Comparison of ENCODE assay signal across 8 cellular contexts in the genomic region with DNA sequence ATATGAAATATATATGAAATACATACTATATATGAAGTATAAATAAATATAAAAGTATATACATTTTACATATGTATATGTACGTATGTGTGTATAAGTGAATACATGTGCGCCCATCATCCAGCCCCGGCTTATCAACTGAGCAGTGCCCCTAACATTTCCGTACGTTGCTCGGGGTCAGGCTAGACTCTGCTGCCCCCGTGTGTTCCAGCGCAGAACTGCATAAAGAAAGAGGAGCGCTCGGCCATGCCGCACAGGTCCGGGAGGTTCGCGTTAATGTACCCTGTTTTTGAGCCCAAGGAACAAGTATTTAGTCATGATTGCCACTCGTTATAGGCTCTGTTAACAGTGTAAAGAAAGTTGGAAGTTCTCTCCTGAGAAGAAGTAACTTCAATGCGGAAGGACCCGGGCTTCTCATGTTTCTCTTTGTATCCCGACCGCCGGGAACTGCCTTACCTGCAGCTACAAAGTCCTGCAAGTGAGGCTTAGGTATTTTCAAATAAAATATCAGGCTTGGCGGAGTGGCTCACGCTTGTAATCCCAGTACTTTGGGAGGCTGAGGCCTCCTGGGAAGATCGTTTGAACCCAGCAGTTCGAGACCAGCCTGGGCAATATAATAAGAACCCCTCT. TPM values are rescaled to one million over a fixed set of nuclear protein-coding genes. Genes with fewer than 3 reads are reported as not detected.
DNase-seq lines count a peak whose midpoint lies in the region; ATAC-seq and TF ChIP-seq lines count a peak whose summit lies in the region.

No MANE protein-coding gene starts in this region.

- no peak overlapping the region for H3K27ac Mint-ChIP-seq in CD4-positive, CD25-positive, alpha-beta regulatory T cell
- peak overlapping the region; percentile 71 for H3K27ac Mint-ChIP-seq in endodermal cell

- no peaks in the 10 kb centered on the region for H3K9me3 ChIP-seq in CD4-positive, CD25-positive, alpha-beta regulatory T cell (ENCODE audit: control insufficient read depth in 2 of 2, low read length in 2 of 2)
- no peaks in the 10 kb centered on the region for H3K9me3 ChIP-seq in endodermal cell (ENCODE audit: control insufficient read depth, low read length)
- H3K9me3 ChIP-seq in mucosa of descending colon = no peaks in the 10 kb centered on the region

- H3K36me3 ChIP-seq in CD4-positive, CD25-positive, alpha-beta regulatory T cell (ENCODE audit: control insufficient read depth, insufficient read depth, low read length) = no peaks in the 10 kb centered on the region
- no peaks in the 10 kb centered on the region for H3K36me3 ChIP-seq in endodermal cell (ENCODE audit: control insufficient read depth, insufficient read depth, low read length)
- H3K36me3 ChIP-seq in mucosa of descending colon (ENCODE audit: low read depth) = no peaks in the 10 kb centered on the region

- H3K4me1 ChIP-seq in CD4-positive, CD25-positive, alpha-beta regulatory T cell (ENCODE audit: control insufficient read depth, insufficient read depth, low read length, poor library complexity, severe bottlenecking) = peaks cover 5% of the 10 kb centered on the region
- no peaks in the 10 kb centered on the region for H3K4me1 ChIP-seq in endodermal cell (ENCODE audit: control insufficient read depth, insufficient read depth, low read length)
- peaks cover 3% of the 10 kb centered on the region for H3K4me1 ChIP-seq in mucosa of descending colon (ENCODE audit: low read depth)

- intact Hi-C loops in mucosa of descending colon (cut with DNase I, micrococcal nuclease) = no loop called here

- no peak overlapping the region for H3K9ac ChIP-seq in endodermal cell (ENCODE audit: extremely low read depth, low read length, poor library complexity, severe bottlenecking)

- peaks cover 49% of the 10 kb centered on the region for H3K27me3 Mint-ChIP-seq in CD4-positive, CD25-positive, alpha-beta regulatory T cell
- peaks cover 14% of the 10 kb centered on the region for H3K27me3 Mint-ChIP-seq in endodermal cell (ENCODE audit: insufficient read depth)

- TF ChIP-seq CTCF in endodermal cell (conservative IDR thresholded peaks at IDR 0.05) = peak; percentile 97
- TF ChIP-seq CTCF in mucosa of descending colon (IDR thresholded peaks at IDR 0.05) = peak; percentile 89

- no peak overlapping the region for H3K27ac ChIP-seq in CD4-positive, CD25-positive, alpha-beta regulatory T cell (ENCODE audit: insufficient read depth, low read length, poor library complexity, severe bottlenecking)
- H3K27ac ChIP-seq in endodermal cell (ENCODE audit: low read depth, low read length) = no peak overlapping the region

- H3K27me3 ChIP-seq in CD4-positive, CD25-positive, alpha-beta regulatory T cell (ENCODE audit: control insufficient read depth, insufficient read depth, low read length) = peaks cover 18% of the 10 kb centered on the region
- peaks cover 9% of the 10 kb centered on the region for H3K27me3 ChIP-seq in endodermal cell (ENCODE audit: control insufficient read depth, insufficient read depth, low read length, poor library complexity, severe bottlenecking)

- peak; percentile 56 to 73 (median 69) for DNase-seq in CD4-positive, CD25-positive, alpha-beta regulatory T cell
- DNase-seq in NCI-H82 treated with DMSO at 0.1 percent for 48 hours (lab: John Stamatoyannopoulos, UW; ENCODE audit: unreplicated experiment) = peak; percentile 49
- DNase-seq in activated CD8-positive, alpha-beta memory T cell treated with anti-CD3 and anti-CD28 coated beads for 24 hours = peak; percentile 95
- peak; percentile 93 for DNase-seq in endodermal cell
- DNase-seq in mucosa of descending colon = peak in 2 of 3 donors; percentile 82 to 89
- peak; percentile 58 to 70 for DNase-seq in stimulated activated CD8-positive, alpha-beta memory T cell treated with anti-CD3 and anti-CD28 coated beads, Interleukin-7, amount 100 ng/mL, for 1 hour (ENCODE audit: low read depth in 2 of 2)

- no peaks in the 10 kb centered on the region for H3K36me3 Mint-ChIP-seq in CD4-positive, CD25-positive, alpha-beta regulatory T cell
- H3K36me3 Mint-ChIP-seq in endodermal cell (ENCODE audit: low read depth) = no peaks in the 10 kb centered on the region

- peak overlapping the region; percentile 60 for H3K4me3 ChIP-seq in CD4-positive, CD25-positive, alpha-beta regulatory T cell (ENCODE audit: low read depth, low read length)
- H3K4me3 ChIP-seq in endodermal cell (ENCODE audit: low read length) (no peak overlapping the region), mucosa of descending colon (no peak overlapping the region)

- H3K4me1 Mint-ChIP-seq in CD4-positive, CD25-positive, alpha-beta regulatory T cell = peaks cover 0 to 5% (median 1%) of the 10 kb centered on the region in 4 donors
- H3K4me1 Mint-ChIP-seq in endodermal cell = peaks cover 11% of the 10 kb centered on the region

- H3K9me3 Mint-ChIP-seq in CD4-positive, CD25-positive, alpha-beta regulatory T cell = no peaks in the 10 kb centered on the region
- H3K9me3 Mint-ChIP-seq in endodermal cell = no peaks in the 10 kb centered on the region

- peak; percentile 82 to 91 for ATAC-seq in CD4-positive, CD25-positive, alpha-beta regulatory T cell (ENCODE audit: low read depth in 2 of 2)
- ATAC-seq in GM19351 (IDR thresholded peaks at IDR 0.05; ENCODE audit: unreplicated experiment) (peak; percentile 90), HG03469 (IDR thresholded peaks at IDR 0.05; ENCODE audit: unreplicated experiment) (peak; percentile 83), mucosa of descending colon (peak; percentile 93)

- WGBS in endodermal cell (ENCODE audit: insufficient coverage in 1 of 2, insufficient read length in 1 of 2), 2 experiments = 11 to 23% methylated on average over 16 to 24 of the region's 24 CpGs

- peak overlapping the region in 2 of 4 donors; percentile 63 to 83 for H3K4me3 Mint-ChIP-seq in CD4-positive, CD25-positive, alpha-beta regulatory T cell
- peak overlapping the region; percentile 42 for H3K4me3 Mint-ChIP-seq in endodermal cell

RNA-seq across cellular contexts. Expression of a gene that starts 55.7 kb away (rescaled TPM):
- total RNA-seq in CD4-positive, CD25-positive, alpha-beta regulatory T cell = not detected
- polyA plus RNA-seq in CD4-positive, CD25-positive, alpha-beta regulatory T cell = under 1 TPM in 3 of 4 donors, not detected in 1; 0.06 to 0.19 (median 0.13) TPM
- total RNA-seq in endodermal cell (not detected), mucosa of descending colon (under 1 TPM; 0.07 to 0.26 (median 0.16) TPM)
- not detected for polyA plus RNA-seq in endodermal cell (2013, experiment 1 of 2)
- not detected for polyA plus RNA-seq in endodermal cell (2013, experiment 2 of 2)
